Comparison of ENCODE assay signal across 9 cellular contexts in the genomic region with DNA sequence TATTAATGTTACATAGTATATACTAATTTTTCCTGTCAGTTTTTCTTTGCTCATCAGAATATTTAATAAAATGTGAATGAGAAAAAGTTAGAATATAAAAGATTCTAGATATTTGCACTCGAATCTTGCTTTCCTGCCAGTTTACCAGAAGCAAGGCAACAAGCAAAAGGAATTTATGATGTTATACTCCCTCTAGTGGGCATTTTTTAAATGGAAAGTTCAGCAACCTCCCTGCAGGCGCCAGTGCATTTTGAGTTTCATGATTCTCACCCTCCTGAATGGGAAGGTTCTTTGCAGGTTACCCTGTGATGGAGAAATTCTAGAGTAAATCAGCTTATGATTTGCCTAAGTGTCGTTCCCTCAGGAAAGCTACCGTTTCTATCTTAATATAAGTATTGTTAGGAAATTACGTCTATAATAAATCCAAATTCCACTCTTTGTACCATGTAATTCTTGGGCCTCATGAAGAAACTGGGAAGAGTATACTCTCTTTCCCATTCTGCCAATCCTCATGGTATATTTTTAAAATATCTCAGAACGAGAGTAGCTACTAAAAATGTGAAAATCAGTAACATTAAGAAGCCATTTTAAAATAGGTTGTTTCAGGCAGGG.
DNase-seq lines count a peak whose midpoint lies in the region; ATAC-seq and TF ChIP-seq lines count a peak whose summit lies in the region.
"Had no signal": no experiment of that assay in that cellular context is flagged by ENCODE, and none has a peak within 500 bp of the region (broad histone marks: within the 10 kb centered on the region; RNA-seq: fewer than 3 reads in every experiment).

No MANE protein-coding gene starts in this region.

- H2AFZ ChIP-seq in GM23338 (no peak overlapping the region), KMS-11 (ENCODE audit: low read depth) (no peak overlapping the region; the same call in 1 of the 2 replicates), OCI-LY1 (ENCODE audit: low read length) (no peak overlapping the region)

- H3K36me3 ChIP-seq in GM23338 (ENCODE audit: insufficient read depth) (no peaks in the 10 kb centered on the region), KMS-11 (ENCODE audit: insufficient read depth) (no peaks in the 10 kb centered on the region), OCI-LY1 (ENCODE audit: insufficient read depth, low read length) (no peaks in the 10 kb centered on the region), colonic mucosa (no peaks in the 10 kb centered on the region)
- H3K36me3 ChIP-seq: BLaER1 treated with 17β-estradiol and CSF1 and Interleukin-3, amounts not matched to agents 10 nM and 100 nM had no signal

- H3K79me2 ChIP-seq in GM23338 (replicated peaks; ENCODE audit: insufficient read depth) (no peaks in the 10 kb centered on the region), KMS-11 (ENCODE audit: insufficient read depth, low read depth) (no peaks in the 10 kb centered on the region), OCI-LY1 (ENCODE audit: insufficient read depth, low read length) (no peaks in the 10 kb centered on the region)

- H3K36me3 Mint-ChIP-seq in GM23338 (ENCODE audit: low read depth), result no peaks in the 10 kb centered on the region

- no peaks in the 10 kb centered on the region for H4K20me1 ChIP-seq in GM23338 (replicated peaks; ENCODE audit: insufficient read depth)
- H4K20me1 ChIP-seq in KMS-11 (ENCODE audit: insufficient read depth), result no peaks in the 10 kb centered on the region
- no peaks in the 10 kb centered on the region for H4K20me1 ChIP-seq in OCI-LY1 (ENCODE audit: insufficient read depth, low read length)
- H4K20me1 ChIP-seq: BLaER1 treated with 17β-estradiol and CSF1 and Interleukin-3, amounts not matched to agents 10 nM and 100 nM had no signal

- H3K4me2 ChIP-seq in GM23338, result no peak overlapping the region
- H3K4me2 ChIP-seq in KMS-11, result no peak overlapping the region
- H3K4me2 ChIP-seq in OCI-LY1 (ENCODE audit: low read length), result no peak overlapping the region
- H3K4me2 ChIP-seq: BLaER1 treated with 17β-estradiol and CSF1 and Interleukin-3, amounts not matched to agents 10 nM and 100 nM had no signal

- peak; percentile 58 for DNase-seq in SIG-M5 treated with dmso at 0.1 percent for 504 hours (lab: John Stamatoyannopoulos, UW; ENCODE audit: unreplicated experiment)
- no peak for DNase-seq in SIG-M5 (lab: John Stamatoyannopoulos, UW)
- peak; percentile 82 for DNase-seq in GM23338 (ENCODE audit: low spot score)
- DNase-seq in colonic mucosa, result no peak
- DNase-seq in medulla oblongata (ENCODE audit: extremely low spot score), result peak; percentile 83
- no peak for DNase-seq in T-helper 9 cell

- peak; percentile 67 for ATAC-seq in GM23338

- no peak overlapping the region for H3K4me3 Mint-ChIP-seq in GM23338

- H3K27ac ChIP-seq in GM23338 (ENCODE audit: low read depth), result no peak overlapping the region
- no peak overlapping the region for H3K27ac ChIP-seq in KMS-11
- no peak overlapping the region for H3K27ac ChIP-seq in OCI-LY1 (ENCODE audit: low read depth, low read length, poor library complexity, severe bottlenecking)
- no peak overlapping the region for H3K27ac ChIP-seq in colonic mucosa
- H3K27ac ChIP-seq: BLaER1 treated with 17β-estradiol and CSF1 and Interleukin-3, amounts not matched to agents 10 nM and 100 nM had no signal

- H3K9me3 ChIP-seq in OCI-LY1 (ENCODE audit: low read length), result no peaks in the 10 kb centered on the region
- H3K9me3 ChIP-seq in colonic mucosa, result no peaks in the 10 kb centered on the region
- H3K9me3 ChIP-seq: BLaER1 treated with 17β-estradiol and CSF1 and Interleukin-3, amounts not matched to agents 10 nM and 100 nM had no signal

- H3F3A ChIP-seq in GM23338 (replicated peaks; ENCODE audit: low read depth) (no peaks in the 10 kb centered on the region), OCI-LY1 (ENCODE audit: insufficient read depth, low read length) (no peaks in the 10 kb centered on the region)

- peak; percentile 77 to 93 for TF ChIP-seq CTCF in GM23338 (conservative IDR thresholded peaks at IDR 0.05; ENCODE audit: low read depth in 2 of 2)
- peak; percentile 83 for TF ChIP-seq CTCF in KMS-11 (conservative IDR thresholded peaks at IDR 0.05; ENCODE audit: low read depth, low read length)
- TF ChIP-seq CTCF in OCI-LY1 (IDR thresholded peaks at IDR 0.05; ENCODE audit: low read length), result peak; percentile 80
- peak; percentile 83 for TF ChIP-seq CTCF in colonic mucosa (IDR thresholded peaks at IDR 0.05)

- H3K4me3 ChIP-seq in GM23338 (no peak overlapping the region), KMS-11 (IDR thresholded peaks at IDR 0.05; ENCODE audit: insufficient read depth, low read depth, low read length) (no peak overlapping the region), OCI-LY1 (ENCODE audit: low read depth, low read length, poor library complexity, severe bottlenecking) (no peak overlapping the region), colonic mucosa (no peak overlapping the region)
- H3K4me3 ChIP-seq: BLaER1 treated with 17β-estradiol and CSF1 and Interleukin-3, amounts not matched to agents 10 nM and 100 nM had no signal

- peaks cover 14% of the 10 kb centered on the region; the same call in 2 of the 3 replicates for H3K4me1 Mint-ChIP-seq in GM23338

- H3K27ac Mint-ChIP-seq in GM23338, result no peak overlapping the region

- peaks cover 3% of the 10 kb centered on the region; the same call in 1 of the 2 replicates for H3K4me1 ChIP-seq in GM23338 (ENCODE audit: insufficient read depth)
- no peaks in the 10 kb centered on the region for H3K4me1 ChIP-seq in KMS-11 (ENCODE audit: low read depth, poor library complexity, severe bottlenecking)
- no peaks in the 10 kb centered on the region for H3K4me1 ChIP-seq in OCI-LY1 (ENCODE audit: insufficient read depth, low read length, severe bottlenecking)
- no peaks in the 10 kb centered on the region for H3K4me1 ChIP-seq in colonic mucosa

- H3K9me2 ChIP-seq in GM23338 (ENCODE audit: insufficient read depth) (no peaks in the 10 kb centered on the region), OCI-LY1 (ENCODE audit: low read depth, low read length) (no peaks in the 10 kb centered on the region)

- H3K9me3 Mint-ChIP-seq in GM23338, result no peaks in the 10 kb centered on the region

- intact Hi-C loops in colonic mucosa (cut with DNase I), result loop anchor here (5.0 kb wide), 2 partner anchors 349 to 769 kb away; no protein-coding TSS in a partner anchor

- H3K9ac ChIP-seq in KMS-11 (no peak overlapping the region), OCI-LY1 (ENCODE audit: low read length) (no peak overlapping the region), colonic mucosa (ENCODE audit: low read depth in 2 of 2, low read length in 2 of 2) (no peak overlapping the region)
- H3K9ac ChIP-seq: BLaER1 treated with 17β-estradiol and CSF1 and Interleukin-3, amounts not matched to agents 10 nM and 100 nM had no signal

- no peaks in the 10 kb centered on the region for H3K27me3 ChIP-seq in GM23338 (ENCODE audit: insufficient read depth)
- no peaks in the 10 kb centered on the region for H3K27me3 ChIP-seq in KMS-11 (ENCODE audit: insufficient read depth, low read depth)
- H3K27me3 ChIP-seq in OCI-LY1 (ENCODE audit: insufficient read depth, low read length), result no peaks in the 10 kb centered on the region
- H3K27me3 ChIP-seq in colonic mucosa, result no peaks in the 10 kb centered on the region
- H3K27me3 ChIP-seq: BLaER1 treated with 17β-estradiol and CSF1 and Interleukin-3, amounts not matched to agents 10 nM and 100 nM had no signal

- H3K27me3 Mint-ChIP-seq in GM23338 (ENCODE audit: insufficient read depth, low read depth, poor library complexity), result no peaks in the 10 kb centered on the region

TF ChIP-seq in GM23338, 12 proteins besides CTCF, POLR2A, EP300 and RAD21 (continues in another document):
- TF ChIP-seq CREB1 (CRISPR knock-in tag; IDR thresholded peaks at IDR 0.05; ENCODE audit: low read depth), result no peak
- TF ChIP-seq NANOG (IDR thresholded peaks at IDR 0.05; ENCODE audit: borderline replicate concordance), result no peak
- no peak for TF ChIP-seq POLR2AphosphoS5 (IDR thresholded peaks at IDR 0.05; ENCODE audit: low read depth)
- no peak for TF ChIP-seq ETS1 (IDR thresholded peaks at IDR 0.05)
- no peak for TF ChIP-seq STAT1 (IDR thresholded peaks at IDR 0.05; ENCODE audit: unreplicated experiment)
- TF ChIP-seq EZH2 (IDR thresholded peaks at IDR 0.05; ENCODE audit: low read depth, unreplicated experiment), result no peak
- TF ChIP-seq REST (IDR thresholded peaks at IDR 0.05; ENCODE audit: unreplicated experiment), result no peak

Comparison
In these comparisons a context has a peak if more than half of its experiments do, and no peak if none do; other contexts are left out.
1. DNase-seq: peak in SIG-M5 treated with dmso at 0.1 percent for 504 hours (single experiment), GM23338 (single experiment) and medulla oblongata (single experiment); none in SIG-M5 (single experiment), colonic mucosa (single experiment) and T-helper 9 cell (single experiment).
2. Peak in every context shown above with its lines, with median percentiles within 50 percentile points of each other: CTCF ChIP-seq.